Comparison of ENCODE assay signal across 9 cellular contexts in genomic region chr10:88080213-88080612, GRCh38.
A peak's percentile ranks its signal among the peaks of the same experiment; 100 is the strongest.
DNase-seq lines count a peak whose midpoint lies in the region; ATAC-seq, FAIRE-seq and TF ChIP-seq lines count a peak whose summit lies in the region.
"Had no signal": no experiment of that assay in that cellular context is flagged by ENCODE, and none has a peak within 500 bp of the region (broad histone marks: within the 10 kb centered on the region; RNA-seq: fewer than 3 reads in every experiment).

No MANE protein-coding gene starts in this region.

- no peak overlapping the region for H3K4me3 ChIP-seq in pancreas

- no peaks in the 10 kb centered on the region for H3K36me3 ChIP-seq in pancreas

- 3 to 4% methylated on average over 3 of the region's 3 CpGs for WGBS in pancreas, 2 donors

- no peak for FAIRE-seq in pancreas (lab: Jason Lieb, UNC)
- no peak for FAIRE-seq in H54 (lab: Jason Lieb, UNC)

- peak; percentile 65 for ATAC-seq in GM18861 (IDR thresholded peaks at IDR 0.05; ENCODE audit: unreplicated experiment)
- peak; percentile 40 for ATAC-seq in HG02763 (IDR thresholded peaks at IDR 0.05; ENCODE audit: unreplicated experiment)
- peak; percentile 88 to 95 (median 94) for ATAC-seq in pancreas

- H3K4me1 Mint-ChIP-seq in chondrocyte (ENCODE audit: low read depth) = peaks cover 19% of the 10 kb centered on the region

- peak overlapping the region in 3 of 4 donors; percentile 22 to 77 (median 73) for H3K27ac ChIP-seq in pancreas

- no peak for TF ChIP-seq POLR2A in H54 (IDR thresholded peaks at IDR 0.05; ENCODE audit: low read depth, low read length)

- H3K4me1 ChIP-seq in pancreas = peaks cover 29 to 45% (median 39%) of the 10 kb centered on the region in 3 donors

- H3K27me3 ChIP-seq in pancreas = no peaks in the 10 kb centered on the region

- H3K4me3 Mint-ChIP-seq in chondrocyte (ENCODE audit: unreplicated experiment) = no peak overlapping the region
- H3K4me3 Mint-ChIP-seq: stimulated activated naive CD8-positive, alpha-beta T cell treated with anti-CD3 and anti-CD28 coated beads, Interleukin-15, Interleukin-2, amounts not matched to agents 100 ng/mL and 50 ng/mL, for 24 hours had no signal

- intact Hi-C loops in pancreas (cut with DNase I) = no loop called here

- TF ChIP-seq CTCF in pancreas (IDR thresholded peaks at IDR 0.05) (no peak), chondrocyte (IDR thresholded peaks at IDR 0.05) (no peak)

- no peaks in the 10 kb centered on the region for H3K9me3 ChIP-seq in pancreas

- no peak overlapping the region for H3K27ac Mint-ChIP-seq in chondrocyte (ENCODE audit: unreplicated experiment)
- H3K27ac Mint-ChIP-seq: stimulated activated naive CD8-positive, alpha-beta T cell treated with anti-CD3 and anti-CD28 coated beads, Interleukin-15, Interleukin-2, amounts not matched to agents 100 ng/mL and 50 ng/mL, for 24 hours had no signal

- H3K9me3 Mint-ChIP-seq in chondrocyte (ENCODE audit: low read depth) = no peaks in the 10 kb centered on the region
- H3K9me3 Mint-ChIP-seq: stimulated activated naive CD8-positive, alpha-beta T cell treated with anti-CD3 and anti-CD28 coated beads, Interleukin-15, Interleukin-2, amounts not matched to agents 100 ng/mL and 50 ng/mL, for 24 hours had no signal

- peak; percentile 11 for DNase-seq in RPMI8226
- peak in 3 of 6 donors; percentile 42 to 62 (median 52) for DNase-seq in pancreas
- no peak for DNase-seq in H54 (ENCODE audit: insufficient read length, low spot score)
- no peak for DNase-seq in DMS 273 treated with DMSO at 0.1 percent for 48 hours (lab: John Stamatoyannopoulos, UW)
- DNase-seq in chondrocyte (ENCODE audit: low spot score) = no peak
- no peak for DNase-seq in OCI-M2 (lab: John Stamatoyannopoulos, UW; ENCODE audit: unreplicated experiment)

- no peaks in the 10 kb centered on the region for H3K27me3 Mint-ChIP-seq in chondrocyte (ENCODE audit: low read depth)
- H3K27me3 Mint-ChIP-seq: stimulated activated naive CD8-positive, alpha-beta T cell treated with anti-CD3 and anti-CD28 coated beads, Interleukin-15, Interleukin-2, amounts not matched to agents 100 ng/mL and 50 ng/mL, for 24 hours had no signal

- no peaks in the 10 kb centered on the region for H3K36me3 Mint-ChIP-seq in chondrocyte (ENCODE audit: low read depth)

Comparison
In these comparisons a context has a peak if more than half of its experiments do, and no peak if none do; other contexts are left out.
1. ATAC-seq: peak in every context shown above with its lines; median percentile 94 in pancreas; 65 in GM18861; 40 in HG02763.